1 cellular context compared by ENCODE assay signal in genomic region chr9:136944094-136944518, GRCh38.
TF ChIP-seq lines count a peak whose summit lies in the region.

No MANE protein-coding gene starts in this region.

TF ChIP-seq in HEK293, 187 proteins besides CTCF, POLR2A, EP300 and RAD21 (continued from another document):
- TF ChIP-seq ZBTB11 (tag by site-specific recombination; conservative IDR thresholded peaks at IDR 0.05; ENCODE audit: low read depth) (peak; percentile 35; the same call in 1 of the 2 replicates), KLF16 (tag by site-specific recombination; IDR thresholded peaks at IDR 0.05) (0 out of 2 replicates have a peak, but pooled peaks have one; percentile 34)
